18 cellular contexts compared by ENCODE assay signal in the genomic region with DNA sequence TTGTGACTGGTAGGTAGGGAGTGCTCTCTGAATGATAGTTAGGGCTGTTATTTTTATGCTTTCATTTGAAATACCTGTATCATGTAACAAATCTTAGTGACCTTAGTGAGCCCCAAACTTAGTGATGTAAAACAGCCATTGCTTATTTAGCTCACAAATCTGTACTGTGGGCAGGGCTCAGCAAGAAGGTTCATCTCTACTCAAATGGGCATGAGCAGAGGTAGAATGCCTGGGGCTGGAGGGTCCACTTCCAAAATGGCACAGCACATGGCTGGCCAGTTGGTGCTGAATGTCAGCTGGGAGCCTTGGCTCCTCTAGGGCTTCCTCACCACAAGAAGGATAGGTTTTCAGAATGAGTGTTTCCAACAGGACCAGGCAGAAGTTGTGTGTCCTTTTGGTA. TPM values are rescaled to one million over a fixed set of nuclear protein-coding genes. Genes with fewer than 3 reads are reported as not detected.
DNase-seq lines count a peak whose midpoint lies in the region; ATAC-seq and TF ChIP-seq lines count a peak whose summit lies in the region.
"Had no signal": no experiment of that assay in that cellular context is flagged by ENCODE, and none has a peak within 500 bp of the region (broad histone marks: within the 10 kb centered on the region; RNA-seq: fewer than 3 reads in every experiment).

No MANE protein-coding gene starts in this region.

- no peaks in the 10 kb centered on the region for H3K79me2 ChIP-seq in GM23338 (replicated peaks; ENCODE audit: insufficient read depth)

- peaks cover 14% of the 10 kb centered on the region for H3K27me3 Mint-ChIP-seq in GM23338 (ENCODE audit: insufficient read depth, low read depth, poor library complexity)

- H3K9me3 Mint-ChIP-seq in GM23338, result peaks cover 33% of the 10 kb centered on the region

- TF ChIP-seq EP300 in esophagus muscularis mucosa (IDR thresholded peaks at IDR 0.05), result no peak

- H3K27ac Mint-ChIP-seq in GM23338, result no peak overlapping the region
- H3K27ac Mint-ChIP-seq: CD14-positive monocyte; CD4-positive, alpha-beta memory T cell had no signal

- H3F3A ChIP-seq in GM23338 (replicated peaks; ENCODE audit: low read depth), result no peaks in the 10 kb centered on the region

- H3K27me3 ChIP-seq in GM23338 (ENCODE audit: insufficient read depth) (no peaks in the 10 kb centered on the region), esophagus muscularis mucosa (peaks cover 0 to 4% (median 0%) of the 10 kb centered on the region in 4 donors), rectal smooth muscle tissue (ENCODE audit: control insufficient read depth, insufficient read depth, low read length) (no peaks in the 10 kb centered on the region), stomach smooth muscle (ENCODE audit: control insufficient read depth in 1 of 2, insufficient read depth in 2 of 2, low read length in 2 of 2) (no peaks in the 10 kb centered on the region)
- H3K27me3 ChIP-seq: BLaER1 had no signal

- TF ChIP-seq POLR2A in esophagus muscularis mucosa (IDR thresholded peaks at IDR 0.05; ENCODE audit: low read depth), result no peak

- no peak overlapping the region for H3K4me3 Mint-ChIP-seq in GM23338
- H3K4me3 Mint-ChIP-seq: CD14-positive monocyte; CD4-positive, alpha-beta memory T cell had no signal

- H3K36me3 ChIP-seq in GM23338 (ENCODE audit: insufficient read depth) (no peaks in the 10 kb centered on the region), esophagus muscularis mucosa (no peaks in the 10 kb centered on the region), rectal smooth muscle tissue (ENCODE audit: control insufficient read depth, insufficient read depth, low read length) (no peaks in the 10 kb centered on the region), stomach smooth muscle (ENCODE audit: control insufficient read depth in 2 of 2, insufficient read depth in 2 of 2, low read length in 2 of 2) (no peaks in the 10 kb centered on the region)
- H3K36me3 ChIP-seq: BLaER1 had no signal

- no peaks in the 10 kb centered on the region for H4K20me1 ChIP-seq in GM23338 (replicated peaks; ENCODE audit: insufficient read depth)
- H4K20me1 ChIP-seq: BLaER1 had no signal

- ATAC-seq in GM23338 (no peak), GM19324 (IDR thresholded peaks at IDR 0.05; ENCODE audit: low FRiP score, unreplicated experiment) (no peak)
- ATAC-seq: HCT116 had no signal

- no peak overlapping the region for H3K9ac ChIP-seq in rectal smooth muscle tissue (ENCODE audit: low read length)
- no peak overlapping the region for H3K9ac ChIP-seq in stomach smooth muscle (ENCODE audit: low read length in 2 of 2)
- H3K9ac ChIP-seq: BLaER1, GM23248 had no signal

- no peak overlapping the region for H3K4me2 ChIP-seq in GM23338
- H3K4me2 ChIP-seq: BLaER1 had no signal

- H3K4me3 ChIP-seq in GM23338, result no peak overlapping the region
- no peak overlapping the region for H3K4me3 ChIP-seq in esophagus muscularis mucosa
- no peak overlapping the region for H3K4me3 ChIP-seq in rectal smooth muscle tissue (ENCODE audit: low read length)
- H3K4me3 ChIP-seq in stomach smooth muscle (ENCODE audit: low read length in 2 of 2), result no peak overlapping the region
- H3K4me3 ChIP-seq: BLaER1, GM23248 had no signal

- H2AFZ ChIP-seq in GM23338, result no peak overlapping the region
- H2AFZ ChIP-seq: GM23248 had no signal

- H3K27ac ChIP-seq in GM23338 (ENCODE audit: low read depth), result no peak overlapping the region
- H3K27ac ChIP-seq in esophagus muscularis mucosa (replicated peaks in 1 of 4), result peak overlapping the region; percentile 76 to 84 (median 80)
- peak overlapping the region; percentile 87 for H3K27ac ChIP-seq in rectal smooth muscle tissue (ENCODE audit: low read depth, low read length)
- peak overlapping the region; percentile 92 for H3K27ac ChIP-seq in stomach smooth muscle (ENCODE audit: low read length)
- H3K27ac ChIP-seq: BLaER1, GM23248 had no signal

- H3K4me1 Mint-ChIP-seq in GM23338, result no peaks in the 10 kb centered on the region; the same call in 2 of the 3 replicates
- H3K4me1 Mint-ChIP-seq: CD14-positive monocyte had no signal

- intact Hi-C loops in esophagus muscularis mucosa (cut with DNase I), result no loop called here

- no peak for DNase-seq in GM23338 (ENCODE audit: low spot score)
- DNase-seq in esophagus muscularis mucosa (ENCODE audit: extremely low spot score), result no peak
- no peak for DNase-seq in NCI-H748 (lab: John Stamatoyannopoulos, UW; ENCODE audit: unreplicated experiment)
- no peak for DNase-seq in NCI-H1436 (lab: John Stamatoyannopoulos, UW)
- DNase-seq: 8988T; Calu3; CD4-positive, alpha-beta memory T cell; DMS79 treated with DMSO at 0.1 percent for 48 hours; GF-D8; GM23248; H7 had no signal

- peaks cover 7% of the 10 kb centered on the region; the same call in 1 of the 2 replicates for H3K9me2 ChIP-seq in GM23338 (ENCODE audit: insufficient read depth)

- peaks cover 9% of the 10 kb centered on the region; the same call in 2 of the 3 replicates for H3K36me3 Mint-ChIP-seq in GM23338 (ENCODE audit: low read depth)
- H3K36me3 Mint-ChIP-seq: CD14-positive monocyte had no signal

- TF ChIP-seq CTCF in GM23338 (conservative IDR thresholded peaks at IDR 0.05; ENCODE audit: low read depth in 2 of 2), result no peak
- no peak for TF ChIP-seq CTCF in esophagus muscularis mucosa (IDR thresholded peaks at IDR 0.05)

- H3K4me1 ChIP-seq in GM23338 (ENCODE audit: insufficient read depth) (no peaks in the 10 kb centered on the region), esophagus muscularis mucosa (peaks cover 2 to 63% (median 56%) of the 10 kb centered on the region in 4 donors), rectal smooth muscle tissue (ENCODE audit: control insufficient read depth, insufficient read depth, low read length) (peaks cover 40% of the 10 kb centered on the region), stomach smooth muscle (ENCODE audit: control insufficient read depth, insufficient read depth, low read length) (peaks cover 56% of the 10 kb centered on the region)
- H3K4me1 ChIP-seq: BLaER1 had no signal

- peaks cover 0 to 14% (median 5%) of the 10 kb centered on the region in 4 donors for H3K9me3 ChIP-seq in esophagus muscularis mucosa
- H3K9me3 ChIP-seq in stomach smooth muscle (ENCODE audit: control insufficient read depth in 2 of 2, low read length in 2 of 2), result peaks cover 0 to 8% of the 10 kb centered on the region in 2 donors

TF ChIP-seq in GM23338, 12 proteins besides CTCF, POLR2A, EP300 and RAD21:
- no peak for TF ChIP-seq JUNB (IDR thresholded peaks at IDR 0.05; ENCODE audit: unreplicated experiment)
- TF ChIP-seq ZNF331 (CRISPR knock-in tag; IDR thresholded peaks at IDR 0.05; ENCODE audit: low read depth), result peak; percentile 81
TF ChIP-seq in GM23338: peak in this region for 1.

RNA-seq across cellular contexts. Expression of a gene that starts 49.3 kb away (rescaled TPM):
- 0.10 TPM in 1 of 2 replicates, not detected in the other for total RNA-seq in GM23338 (2014; rRNA removed; shearing (Covaris generic))
- 0.15 TPM in 1 of 2 replicates, not detected in the other for polyA plus RNA-seq in GM23338 (2016; fragmentation: Nextera tagmentation; extraction: Ambion mirVana)
- total RNA-seq in esophagus muscularis mucosa, result 10 to 100 TPM; 40.7 to 94.5 (median 69.3) TPM
- total RNA-seq: A673; Calu3; CD4-positive, alpha-beta memory T cell; H7 had no signal
- polyA plus RNA-seq: CD14-positive monocyte; CD4-positive, alpha-beta memory T cell had no signal

Comparison
In these comparisons a context has a peak if more than half of its experiments do, and no peak if none do; other contexts are left out.
1. RNA of a gene that starts 49.3 kb away (total RNA-seq): 40.7 to 94.5 TPM in esophagus muscularis mucosa; 0.10 TPM in GM23338; every median in the first group is over 10 times any median in the second.